In genomic region chr13:37753776-37754175, GRCh38 we compare ENCODE assay signal across 28 cellular contexts.
DNase-seq lines count a peak whose midpoint lies in the region; ATAC-seq and TF ChIP-seq lines count a peak whose summit lies in the region.
"Had no signal": no experiment of that assay in that cellular context is flagged by ENCODE, and none has a peak within 500 bp of the region (broad histone marks: within the 10 kb centered on the region; RNA-seq: fewer than 3 reads in every experiment).

No MANE protein-coding gene starts in this region.

- H3K27ac Mint-ChIP-seq in endodermal cell (no peak overlapping the region), natural killer cell (no peak overlapping the region)
- H3K27ac Mint-ChIP-seq: activated CD4-positive, alpha-beta T cell treated with anti-CD3 and anti-CD28 coated beads for 36 hours; activated CD8-positive, alpha-beta T cell treated with anti-CD3 and anti-CD28 coated beads for 36 hours; activated naive CD4-positive, alpha-beta T cell treated with anti-CD3 and anti-CD28 coated beads, Interleukin-2, amount 50 U/mL, for 24 hours; activated T-helper 2 cell treated with anti-CD3 and anti-CD28 coated beads, Interferon-gamma antibody, Interleukin-2, Interleukin-4, amounts not matched to agents 10 μg/mL and 5 μg/mL and 100 μg/mL, durations not matched to agents 14 hours and 24 hours and 36 hours; CD8-positive, alpha-beta T cell; naive thymus-derived CD8-positive, alpha-beta T cell; T-helper 2 cell treated with Interferon-gamma antibody and Interleukin-4, amounts not matched to agents 5 μg/mL and 100 μg/mL, for 36 hours had no signal

- peaks cover 15% of the 10 kb centered on the region for H3K36me3 Mint-ChIP-seq in endodermal cell (ENCODE audit: low read depth)
- H3K36me3 Mint-ChIP-seq in natural killer cell, result no peaks in the 10 kb centered on the region
- H3K36me3 Mint-ChIP-seq: activated naive CD4-positive, alpha-beta T cell treated with anti-CD3 and anti-CD28 coated beads, Interleukin-2, amount 50 U/mL, for 24 hours; CD8-positive, alpha-beta T cell; naive thymus-derived CD8-positive, alpha-beta T cell had no signal

- 88% methylated on average over 6 of the region's 6 CpGs for WGBS in HUES64
- 83 to 84% methylated on average over 2 to 6 of the region's 6 CpGs for WGBS in endodermal cell (ENCODE audit: insufficient coverage in 1 of 2, insufficient read length in 1 of 2), 2 experiments

- H3K4me1 Mint-ChIP-seq in endodermal cell (peaks cover 18% of the 10 kb centered on the region), natural killer cell (no peaks in the 10 kb centered on the region)
- H3K4me1 Mint-ChIP-seq: activated CD4-positive, alpha-beta T cell treated with anti-CD3 and anti-CD28 coated beads for 36 hours; activated naive CD4-positive, alpha-beta T cell treated with anti-CD3 and anti-CD28 coated beads, Interleukin-2, amount 50 U/mL, for 24 hours; naive thymus-derived CD8-positive, alpha-beta T cell had no signal

- H3K9ac ChIP-seq in HUES64 (ENCODE audit: low read depth, low read length), result no peak overlapping the region
- H3K9ac ChIP-seq in endodermal cell (ENCODE audit: extremely low read depth, low read length, poor library complexity, severe bottlenecking), result no peak overlapping the region

- intact Hi-C loops in natural killer cell (cut with micrococcal nuclease), result no loop called here

- H3K27me3 ChIP-seq in HUES64 (ENCODE audit: insufficient read depth, low read length), result no peaks in the 10 kb centered on the region
- H3K27me3 ChIP-seq in endodermal cell (ENCODE audit: control insufficient read depth, insufficient read depth, low read length, poor library complexity, severe bottlenecking), result no peaks in the 10 kb centered on the region
- H3K27me3 ChIP-seq: BE2C, brain microvascular endothelial cell, tibial artery had no signal

- in situ Hi-C loops in Caki2 (cut with HindIII; ENCODE audit: low pct_unique_long_range_greater_than_20kb, low sequenced_read_pairs) (no loop called here), KBM-7 (cut with MboI; ENCODE audit: low pct_unique_long_range_greater_than_20kb, low sequenced_read_pairs) (no loop called here)

- H3K9me3 ChIP-seq in HUES64 (ENCODE audit: insufficient read depth, low read depth, low read length) (no peaks in the 10 kb centered on the region), endodermal cell (ENCODE audit: control insufficient read depth, low read length) (peaks cover 8% of the 10 kb centered on the region)
- H3K9me3 ChIP-seq: BE2C, psoas muscle, tibial artery had no signal

- H3K36me3 ChIP-seq in HUES64 (ENCODE audit: insufficient read depth, low read length) (no peaks in the 10 kb centered on the region), endodermal cell (ENCODE audit: control insufficient read depth, insufficient read depth, low read length) (no peaks in the 10 kb centered on the region)
- H3K36me3 ChIP-seq: BE2C, tibial artery had no signal

- H3K4me3 ChIP-seq in HUES64 (ENCODE audit: low read length) (no peak overlapping the region), endodermal cell (ENCODE audit: low read length) (no peak overlapping the region)
- H3K4me3 ChIP-seq: psoas muscle, tibial artery had no signal

- DNase-seq in Caki2 (ENCODE audit: low read depth) (peak; percentile 95), endodermal cell (peak; percentile 81), left kidney (ENCODE audit: low read depth, low spot score) (peak; percentile 15), NCI-H510A treated with DMSO at 0.1 percent for 48 hours (lab: John Stamatoyannopoulos, UW) (no peak), natural killer cell (no peak), KBM-7 (no peak), NCI-H2107 treated with DMSO at 0.1 percent for 48 hours (lab: John Stamatoyannopoulos, UW; ENCODE audit: unreplicated experiment) (no peak)
- DNase-seq: activated CD4-positive, alpha-beta T cell treated with anti-CD3 and anti-CD28 coated beads for 36 hours; activated CD8-positive, alpha-beta memory T cell treated with anti-CD3 and anti-CD28 coated beads, Interleukin-2, amount 50 U/mL, for 48 hours; activated CD8-positive, alpha-beta T cell treated with anti-CD3 and anti-CD28 coated beads for 36 hours; amygdala; BE2C; brain microvascular endothelial cell; CD8-positive, alpha-beta T cell; hypothalamus; naive thymus-derived CD8-positive, alpha-beta T cell; NCI-H1105 treated with DMSO at 0.1 percent for 48 hours; NCI-H187 treated with DMSO at 0.1 percent for 48 hours; NCI-H526; PC-3; psoas muscle; SHP77 treated with DMSO at 0.1 percent for 48 hours; stimulated activated CD4-positive, alpha-beta T cell treated with anti-CD3 and anti-CD28 coated beads, Interleukin-4, amount 100 ng/mL, for 1 hour; tibial artery had no signal

- TF ChIP-seq CTCF in endodermal cell (conservative IDR thresholded peaks at IDR 0.05), result no peak
- no peak for TF ChIP-seq CTCF in natural killer cell (IDR thresholded peaks at IDR 0.05)

- no peak overlapping the region for H3K4me3 Mint-ChIP-seq in endodermal cell
- no peak overlapping the region for H3K4me3 Mint-ChIP-seq in natural killer cell
- H3K4me3 Mint-ChIP-seq: activated CD4-positive, alpha-beta T cell treated with anti-CD3 and anti-CD28 coated beads for 36 hours; activated CD8-positive, alpha-beta T cell treated with anti-CD3 and anti-CD28 coated beads for 36 hours; activated naive CD4-positive, alpha-beta T cell treated with anti-CD3 and anti-CD28 coated beads, Interleukin-2, amount 50 U/mL, for 24 hours; CD8-positive, alpha-beta T cell; naive thymus-derived CD8-positive, alpha-beta T cell; T-helper 2 cell treated with Interferon-gamma antibody and Interleukin-4, amounts not matched to agents 5 μg/mL and 100 μg/mL, for 36 hours had no signal

- H3K27ac ChIP-seq in HUES64 (ENCODE audit: low read depth, low read length), result 0 out of 2 replicates have a peak overlapping the region, but pooled peaks have one; percentile 5
- no peak overlapping the region for H3K27ac ChIP-seq in endodermal cell (ENCODE audit: low read depth, low read length)
- H3K27ac ChIP-seq: brain microvascular endothelial cell, psoas muscle, tibial artery had no signal

- H3K27me3 Mint-ChIP-seq in endodermal cell (ENCODE audit: insufficient read depth) (no peaks in the 10 kb centered on the region), natural killer cell (ENCODE audit: low read depth in 2 of 2) (no peaks in the 10 kb centered on the region)
- H3K27me3 Mint-ChIP-seq: activated CD8-positive, alpha-beta T cell treated with anti-CD3 and anti-CD28 coated beads for 36 hours; activated naive CD4-positive, alpha-beta T cell treated with anti-CD3 and anti-CD28 coated beads, Interleukin-2, amount 50 U/mL, for 24 hours; naive thymus-derived CD8-positive, alpha-beta T cell had no signal

- H3K9me3 Mint-ChIP-seq in endodermal cell, result no peaks in the 10 kb centered on the region
- H3K9me3 Mint-ChIP-seq in natural killer cell, result peaks cover 8 to 11% of the 10 kb centered on the region in 2 donors
- H3K9me3 Mint-ChIP-seq: activated naive CD4-positive, alpha-beta T cell treated with anti-CD3 and anti-CD28 coated beads, Interleukin-2, amount 50 U/mL, for 24 hours; activated T-helper 2 cell treated with anti-CD3 and anti-CD28 coated beads, Interferon-gamma antibody, Interleukin-2, Interleukin-4, amounts not matched to agents 10 μg/mL and 5 μg/mL and 100 μg/mL, durations not matched to agents 14 hours and 24 hours and 36 hours; CD8-positive, alpha-beta T cell; T-helper 2 cell treated with Interferon-gamma antibody and Interleukin-4, amounts not matched to agents 5 μg/mL and 100 μg/mL, for 36 hours had no signal

- H3K4me1 ChIP-seq in HUES64 (ENCODE audit: insufficient read depth, low read length) (peaks cover 9% of the 10 kb centered on the region), endodermal cell (ENCODE audit: control insufficient read depth, insufficient read depth, low read length) (peaks cover 5% of the 10 kb centered on the region)
- H3K4me1 ChIP-seq: BE2C, psoas muscle, tibial artery had no signal

- no peak for ATAC-seq in natural killer cell
- ATAC-seq: activated CD4-positive, alpha-beta T cell treated with anti-CD3 and anti-CD28 coated beads for 36 hours; activated CD8-positive, alpha-beta T cell treated with anti-CD3 and anti-CD28 coated beads for 36 hours; CD8-positive, alpha-beta T cell; naive thymus-derived CD8-positive, alpha-beta T cell; PC-3; psoas muscle had no signal

Comparison
In these comparisons a context has a peak if more than half of its experiments do, and no peak if none do; other contexts are left out.
1. DNase-seq: peak in Caki2 (single experiment), endodermal cell (single experiment) and left kidney (single experiment); none in NCI-H510A treated with DMSO at 0.1 percent for 48 hours (single experiment), natural killer cell (single experiment), KBM-7 (single experiment) and NCI-H2107 treated with DMSO at 0.1 percent for 48 hours (single experiment).